Comparison of ENCODE assay signal across 1 cellular context in genomic region chr12:119988440-119988787, GRCh38.
TF ChIP-seq lines count a peak whose summit lies in the region.

No MANE protein-coding gene starts in this region.

TF ChIP-seq in IMR-90, 13 proteins besides CTCF, POLR2A, EP300 and RAD21 (continued from another document):
- TF ChIP-seq ELK1 (IDR thresholded peaks at IDR 0.05; ENCODE audit: borderline replicate concordance, low read depth, low read length) (no peak), RFX5 (IDR thresholded peaks at IDR 0.05; ENCODE audit: low read depth, low read length) (no peak)
